ENCODE assay signal across 19 cellular contexts in the genomic region with DNA sequence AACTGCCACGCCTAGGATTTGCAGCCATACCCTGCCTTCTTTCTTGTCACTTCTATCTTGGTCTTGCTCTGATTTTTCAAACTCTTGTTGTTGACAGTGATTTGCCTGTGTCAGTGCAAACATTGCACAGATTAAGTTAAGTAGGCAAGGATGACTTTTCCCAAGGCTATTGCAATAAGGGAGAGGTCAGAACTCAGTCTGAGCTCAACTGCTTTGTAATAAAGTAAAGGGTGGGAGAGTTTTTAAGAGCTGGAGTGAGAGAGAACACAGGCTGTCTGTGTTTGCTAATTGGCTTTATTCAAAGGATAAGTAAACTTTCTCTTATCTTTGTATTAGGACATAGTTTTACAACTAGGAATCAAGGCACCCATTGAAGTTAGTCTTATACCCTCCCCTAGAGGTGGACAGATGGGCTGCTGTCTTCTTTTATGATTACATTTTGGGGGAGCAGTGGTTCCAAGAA.
"Had no signal": no experiment of that assay in that cellular context is flagged by ENCODE, and none has a peak within 500 bp of the region (broad histone marks: within the 10 kb centered on the region; RNA-seq: fewer than 3 reads in every experiment).

No MANE protein-coding gene starts in this region.

- H3K27ac ChIP-seq: coronary artery, gastroesophageal sphincter, left ventricle myocardium inferior, right atrium auricular region, skin epidermis, upper lobe of left lung had no signal

- H3K36me3 Mint-ChIP-seq: activated naive CD8-positive, alpha-beta T cell treated with anti-CD3 and anti-CD28 coated beads for 36 hours; brain; memory B cell had no signal

- H3K27me3 ChIP-seq: gastroesophageal sphincter, right atrium auricular region, upper lobe of left lung had no signal

- H3K36me3 ChIP-seq: gastroesophageal sphincter, left ventricle myocardium inferior, right atrium auricular region, upper lobe of left lung had no signal

- ATAC-seq: gastroesophageal sphincter; natural killer cell treated with Interleukin-12 subunit alpha and Interleukin-12 subunit beta and Interleukin-15 and Interleukin-18, amount 100 ng/mL, for 72 hours had no signal

- DNase-seq: activated CD4-positive, alpha-beta T cell treated with anti-CD3 and anti-CD28 coated beads, Interleukin-2, amount 50 U/mL, for 1 hour; activated CD8-positive, alpha-beta memory T cell treated with anti-CD3 and anti-CD28 coated beads for 24 hours; activated naive CD8-positive, alpha-beta T cell treated with anti-CD3 and anti-CD28 coated beads for 36 hours; central memory CD4-positive, alpha-beta T cell; effector CD4-positive, alpha-beta T cell; left ventricle myocardium inferior; occipital lobe; stimulated activated CD4-positive, alpha-beta T cell treated with anti-CD3 and anti-CD28 coated beads, Interleukin-4, amount 100 ng/mL, for 4 hours; stimulated activated CD8-positive, alpha-beta memory T cell treated with anti-CD3 and anti-CD28 coated beads, Interleukin-4, amount 100 ng/mL, for 48 hours; stimulated activated naive CD4-positive, alpha-beta T cell treated with Interleukin-2 at 50 U/mL for 16 hours; substantia nigra; upper lobe of left lung had no signal

- H3K27ac Mint-ChIP-seq: activated naive CD8-positive, alpha-beta T cell treated with anti-CD3 and anti-CD28 coated beads for 36 hours; brain; memory B cell; natural killer cell treated with Interleukin-12 subunit alpha and Interleukin-12 subunit beta and Interleukin-15 and Interleukin-18, amount 100 ng/mL, for 72 hours had no signal

- H3K27me3 Mint-ChIP-seq: activated naive CD8-positive, alpha-beta T cell treated with anti-CD3 and anti-CD28 coated beads for 36 hours; memory B cell; natural killer cell treated with Interleukin-12 subunit alpha and Interleukin-12 subunit beta and Interleukin-15 and Interleukin-18, amount 100 ng/mL, for 72 hours had no signal

- H3K4me1 Mint-ChIP-seq: activated naive CD8-positive, alpha-beta T cell treated with anti-CD3 and anti-CD28 coated beads for 36 hours; brain; memory B cell had no signal

- H3K4me3 Mint-ChIP-seq: activated naive CD8-positive, alpha-beta T cell treated with anti-CD3 and anti-CD28 coated beads for 36 hours; brain; memory B cell; natural killer cell treated with Interleukin-12 subunit alpha and Interleukin-12 subunit beta and Interleukin-15 and Interleukin-18, amount 100 ng/mL, for 72 hours had no signal

- H3K9me3 ChIP-seq: gastroesophageal sphincter, left ventricle myocardium inferior, right atrium auricular region, upper lobe of left lung had no signal

- H3K4me1 ChIP-seq: gastroesophageal sphincter, left ventricle myocardium inferior, right atrium auricular region, upper lobe of left lung had no signal

- H3K4me3 ChIP-seq: coronary artery, gastroesophageal sphincter, left ventricle myocardium inferior, right atrium auricular region, skin epidermis, upper lobe of left lung had no signal
